ENCODE assay signal across 15 cellular contexts in genomic region chr19:41530184-41530534, GRCh38. TPM values are rescaled to one million over a fixed set of nuclear protein-coding genes. Genes with fewer than 3 reads are reported as not detected.
DNase-seq lines count a peak whose midpoint lies in the region; ATAC-seq and TF ChIP-seq lines count a peak whose summit lies in the region.
"Had no signal": no experiment of that assay in that cellular context is flagged by ENCODE, and none has a peak within 500 bp of the region (broad histone marks: within the 10 kb centered on the region; RNA-seq: fewer than 3 reads in every experiment).

No MANE protein-coding gene starts in this region.

- H3K27me3 Mint-ChIP-seq in activated T-cell treated with anti-CD3 and anti-CD28 coated beads, Interleukin-2, amount 50 U/mL, for 24 hours, result no peaks in the 10 kb centered on the region
- H3K27me3 Mint-ChIP-seq in T-cell (peaks cover 0 to 9% of the 10 kb centered on the region in 2 donors), neural progenitor cell (ENCODE audit: insufficient read depth, low read depth) (peaks cover 19% of the 10 kb centered on the region)
- H3K27me3 Mint-ChIP-seq in stimulated activated naive CD8-positive, alpha-beta T cell treated with anti-CD3 and anti-CD28 coated beads, Interleukin-15, amount 100 ng/mL, for 72 hours, result peaks cover 16% of the 10 kb centered on the region

- H3K9me3 ChIP-seq in esophagus muscularis mucosa (no peaks in the 10 kb centered on the region), neural progenitor cell (ENCODE audit: low read depth) (no peaks in the 10 kb centered on the region)
- H3K9me3 ChIP-seq: uterus had no signal

- peak overlapping the region; percentile 89 for H3K27ac Mint-ChIP-seq in activated T-cell treated with anti-CD3 and anti-CD28 coated beads, Interleukin-2, amount 50 U/mL, for 24 hours
- H3K27ac Mint-ChIP-seq in T-cell (peak overlapping the region; percentile 43 to 90), neural progenitor cell (no peak overlapping the region)
- peak overlapping the region; percentile 29 to 96 for H3K27ac Mint-ChIP-seq in stimulated activated naive CD8-positive, alpha-beta T cell treated with anti-CD3 and anti-CD28 coated beads, Interleukin-15, amount 100 ng/mL, for 72 hours

- no peaks in the 10 kb centered on the region for H3K79me2 ChIP-seq in neural progenitor cell (ENCODE audit: low read depth)

- no peak for TF ChIP-seq EP300 in esophagus muscularis mucosa (IDR thresholded peaks at IDR 0.05)

- intact Hi-C loops in esophagus muscularis mucosa (cut with DNase I), result no loop called here

- H3K36me3 Mint-ChIP-seq in activated T-cell treated with anti-CD3 and anti-CD28 coated beads, Interleukin-2, amount 50 U/mL, for 24 hours (ENCODE audit: low read depth), result peaks cover 20% of the 10 kb centered on the region
- H3K36me3 Mint-ChIP-seq in T-cell (no peaks in the 10 kb centered on the region), neural progenitor cell (no peaks in the 10 kb centered on the region)

- no peaks in the 10 kb centered on the region for H4K20me1 ChIP-seq in neural progenitor cell (ENCODE audit: low read depth)

- no peak for DNase-seq in activated T-cell treated with anti-CD3 and anti-CD28 coated beads, Interleukin-2, amount 50 U/mL, for 24 hours
- DNase-seq in activated T-cell treated with anti-CD3 and anti-CD28 coated beads for 4 hours (no peak), T-cell (no peak), esophagus muscularis mucosa (ENCODE audit: extremely low spot score) (peak; percentile 53), neural progenitor cell (ENCODE audit: low spot score) (no peak), DMS79 (lab: John Stamatoyannopoulos, UW) (no peak), SKM-1 treated with dmso at 0.1 percent for 144 hours (lab: John Stamatoyannopoulos, UW; ENCODE audit: unreplicated experiment) (no peak)
- DNase-seq in stimulated activated naive CD8-positive, alpha-beta T cell treated with anti-CD3 and anti-CD28 coated beads, Interleukin-15, amount 100 ng/mL, for 72 hours, result no peak
- DNase-seq: head of caudate nucleus; left ventricle myocardium superior; NCI-H1436; NCI-H526; stimulated activated CD4-positive, alpha-beta T cell treated with anti-CD3 and anti-CD28 coated beads, Interleukin-12 subunit alpha, Interleukin-12 subunit beta, amount 100 ng/mL, for 4 hours; uterus had no signal

- no peak overlapping the region for H3K4me2 ChIP-seq in neural progenitor cell

- peaks cover 25% of the 10 kb centered on the region for H3K9me3 Mint-ChIP-seq in activated T-cell treated with anti-CD3 and anti-CD28 coated beads, Interleukin-2, amount 50 U/mL, for 24 hours
- H3K9me3 Mint-ChIP-seq in T-cell (peaks cover 2 to 18% (median 8%) of the 10 kb centered on the region in 3 donors), neural progenitor cell (peaks cover 9% of the 10 kb centered on the region)
- peaks cover 14 to 30% of the 10 kb centered on the region in 2 donors for H3K9me3 Mint-ChIP-seq in stimulated activated naive CD8-positive, alpha-beta T cell treated with anti-CD3 and anti-CD28 coated beads, Interleukin-15, amount 100 ng/mL, for 72 hours

- CTCF ChIA-PET in T-cell (lab: Charles Lee), result interaction anchor here in 1 of 2 donors (3.2 kb wide), 1 partner anchor 37 kb away, joined by 23 read pairs; no protein-coding TSS in a partner anchor

- ATAC-seq in T-cell (replicated peaks in 1 of 4), result no peak
- no peak for ATAC-seq in stimulated activated naive CD8-positive, alpha-beta T cell treated with anti-CD3 and anti-CD28 coated beads, Interleukin-15, amount 100 ng/mL, for 72 hours

- WGBS in esophagus muscularis mucosa, result 69% methylated on average over 4 of the region's 4 CpGs

- H2AFZ ChIP-seq in neural progenitor cell (replicated peaks), result no peak overlapping the region

- H3K27me3 ChIP-seq in esophagus muscularis mucosa (peaks cover 0 to 34% (median 0%) of the 10 kb centered on the region in 4 donors), neural progenitor cell (no peaks in the 10 kb centered on the region)
- H3K27me3 ChIP-seq: uterus had no signal

- POLR2A ChIA-PET in T-cell (lab: Charles Lee), result interaction anchor here in 1 of 2 donors (0.6 kb wide), 1 partner anchor 19 kb away, joined by 4 read pairs; no protein-coding TSS in a partner anchor

- TF ChIP-seq POLR2A in esophagus muscularis mucosa (IDR thresholded peaks at IDR 0.05; ENCODE audit: low read depth), result no peak

- H3K4me1 ChIP-seq in esophagus muscularis mucosa (peaks cover 6 to 16% (median 11%) of the 10 kb centered on the region in 4 donors), neural progenitor cell (no peaks in the 10 kb centered on the region)
- H3K4me1 ChIP-seq: uterus had no signal

- no peak overlapping the region for H3K9ac ChIP-seq in neural progenitor cell

- H3K4me3 Mint-ChIP-seq in activated T-cell treated with anti-CD3 and anti-CD28 coated beads, Interleukin-2, amount 50 U/mL, for 24 hours, result peak overlapping the region; percentile 82
- peak overlapping the region in 2 of 3 donors; percentile 21 to 80 for H3K4me3 Mint-ChIP-seq in T-cell
- H3K4me3 Mint-ChIP-seq in stimulated activated naive CD8-positive, alpha-beta T cell treated with anti-CD3 and anti-CD28 coated beads, Interleukin-15, amount 100 ng/mL, for 72 hours, result peak overlapping the region; percentile 85 to 94
- H3K4me3 Mint-ChIP-seq in neural progenitor cell, result no peak overlapping the region

- H3K4me3 ChIP-seq in esophagus muscularis mucosa (peak overlapping the region in 1 of 4 donors; percentile 6), neural progenitor cell (no peak overlapping the region)
- H3K4me3 ChIP-seq: uterus had no signal

- no peak for TF ChIP-seq CTCF in esophagus muscularis mucosa (IDR thresholded peaks at IDR 0.05)
- no peak for TF ChIP-seq CTCF in neural progenitor cell (IDR thresholded peaks at IDR 0.05)

- H3K4me1 Mint-ChIP-seq in activated T-cell treated with anti-CD3 and anti-CD28 coated beads, Interleukin-2, amount 50 U/mL, for 24 hours (ENCODE audit: low read depth), result peaks cover 63% of the 10 kb centered on the region
- H3K4me1 Mint-ChIP-seq in T-cell, result peaks cover 53 to 55% (median 53%) of the 10 kb centered on the region in 3 donors
- H3K4me1 Mint-ChIP-seq in stimulated activated naive CD8-positive, alpha-beta T cell treated with anti-CD3 and anti-CD28 coated beads, Interleukin-15, amount 100 ng/mL, for 72 hours, result peaks cover 65% of the 10 kb centered on the region
- peaks cover 10% of the 10 kb centered on the region for H3K4me1 Mint-ChIP-seq in neural progenitor cell

- H3F3A ChIP-seq in neural progenitor cell (ENCODE audit: low read depth), result no peaks in the 10 kb centered on the region

- H3K27ac ChIP-seq in esophagus muscularis mucosa (replicated peaks in 1 of 4) (peak overlapping the region in 2 of 4 donors; percentile 15 to 64), neural progenitor cell (no peak overlapping the region)
- H3K27ac ChIP-seq: uterus had no signal

- H3K36me3 ChIP-seq in esophagus muscularis mucosa (no peaks in the 10 kb centered on the region), neural progenitor cell (no peaks in the 10 kb centered on the region)
- H3K36me3 ChIP-seq: uterus had no signal

RNA-seq across cellular contexts. Expression of gene CEACAM21, which starts 45.8 kb away (rescaled TPM):
- total RNA-seq in T-cell (10 to 100 TPM; 34.5 to 63.1 (median 40.3) TPM), esophagus muscularis mucosa (1 to 10 TPM in 1 of 4 donors, under 1 TPM in 1, not detected in 2; 0.83 to 1.8 TPM), neural progenitor cell (ENCODE audit: low replicate concordance) (0.19 TPM in 1 of 2 replicates, not detected in the other)
- total RNA-seq: bronchial epithelial cell had no signal

Comparison
In these comparisons a context has a peak if more than half of its experiments do, and no peak if none do; other contexts are left out.
1. RNA of gene CEACAM21, which starts 45.8 kb away (total RNA-seq): 34.5 to 63.1 TPM in T-cell; 0.83 to 1.8 TPM in esophagus muscularis mucosa and 0.19 TPM in neural progenitor cell; every median in the first group is over 10 times any median in the second.